Comparison of ENCODE assay signal across 8 cellular contexts in genomic region chr17:76261421-76262215, GRCh38. TPM values are rescaled to one million over a fixed set of nuclear protein-coding genes. Genes with fewer than 3 reads are reported as not detected.
DNase-seq lines count a peak whose midpoint lies in the region; ATAC-seq and TF ChIP-seq lines count a peak whose summit lies in the region.

No MANE protein-coding gene starts in this region.

- 0 out of 2 replicates have a peak overlapping the region, but pooled peaks have one; percentile 29 for H3K14ac ChIP-seq in IMR-90 (replicated peaks; ENCODE audit: low read depth, low read length)

- no peak overlapping the region for H3K27ac ChIP-seq in IMR-90 (ENCODE audit: insufficient read depth, low read length)

- no TSS peak for BruUV-seq in Caco-2 (replicated peaks; lab: Mats Ljungman, UMichigan)
- no TSS peak for BruUV-seq in IMR-90 (replicated peaks; lab: Mats Ljungman, UMichigan)

- H3K56ac ChIP-seq in IMR-90 (ENCODE audit: extremely low read depth, insufficient read depth, low read length) = no peak overlapping the region

- peaks cover 52% of the 10 kb centered on the region for H3K4me1 Mint-ChIP-seq in Caco-2 (ENCODE audit: low read depth, unreplicated experiment)
- peaks cover 55% of the 10 kb centered on the region for H3K4me1 Mint-ChIP-seq in brain
- peaks cover 36 to 39% of the 10 kb centered on the region in 2 donors for H3K4me1 Mint-ChIP-seq in natural killer cell treated with Interleukin-12 subunit alpha and Interleukin-12 subunit beta and Interleukin-15 and Interleukin-18, amount 100 ng/mL, for 72 hours (ENCODE audit: low read depth in 2 of 2)

- H3K27me3 Mint-ChIP-seq in Caco-2 (ENCODE audit: insufficient read depth, unreplicated experiment) (no peaks in the 10 kb centered on the region), brain (peaks cover 3% of the 10 kb centered on the region)
- no peaks in the 10 kb centered on the region for H3K27me3 Mint-ChIP-seq in natural killer cell treated with Interleukin-12 subunit alpha and Interleukin-12 subunit beta and Interleukin-15 and Interleukin-18, amount 100 ng/mL, for 72 hours

- intact Hi-C loops in Caco-2 (cut with micrococcal nuclease; ENCODE audit: unreplicated experiment) (loop anchor here (10.0 kb wide), 1 partner anchor 157 kb away; the partner anchor contains the start of gene EXOC7), IMR-90 (cut with micrococcal nuclease) (no loop called here)

- DNase-seq in Caco-2 = no peak
- DNase-seq in IMR-90 = peak; percentile 66
- no peak for DNase-seq in natural killer cell treated with Interleukin-12 subunit alpha and Interleukin-12 subunit beta and Interleukin-15 and Interleukin-18, amount 100 ng/mL, for 72 hours (ENCODE audit: low spot score)
- no peak for DNase-seq in NCI-H1694 (lab: John Stamatoyannopoulos, UW)
- DNase-seq in DMS79 treated with DMSO at 0.1 percent for 48 hours (lab: John Stamatoyannopoulos, UW) = no peak

- peaks cover 10% of the 10 kb centered on the region for H3K9me1 ChIP-seq in IMR-90 (ENCODE audit: insufficient read depth, low read length)

- H2BK120ac ChIP-seq in IMR-90 (ENCODE audit: low read depth, low read length) = no peak overlapping the region

- H3K4ac ChIP-seq in IMR-90 (ENCODE audit: low read depth, low read length) = peak overlapping the region; percentile 40; the same call in 1 of the 2 replicates

- H3K9me3 ChIP-seq in Caco-2 = no peaks in the 10 kb centered on the region
- no peaks in the 10 kb centered on the region for H3K9me3 ChIP-seq in IMR-90 (ENCODE audit: control insufficient read depth, insufficient read depth, low read length)

- dilution Hi-C loops in IMR-90 (cut with HindIII; ENCODE audit: low sequenced_read_pairs, unreplicated experiment) = no loop called here

- CTCF ChIA-PET in Caco-2 (lab: Charles Lee) (interaction anchor here (0.6 to 1.1 kb wide), 2 partner anchors 82 to 119 kb away, joined by 3 to 5 read pairs; no protein-coding TSS in a partner anchor), IMR-90 (lab: Yijun Ruan, JAX) (no interaction called here)

- POLR2A ChIA-PET in Caco-2 (lab: Charles Lee) (no interaction called here), IMR-90 (lab: Charles Lee; ENCODE audit: unreplicated experiment) (no interaction called here)

- H3K27me3 ChIP-seq in Caco-2 (replicated peaks; ENCODE audit: control insufficient read depth, insufficient read depth, low read length) (no peaks in the 10 kb centered on the region), IMR-90 (ENCODE audit: control insufficient read depth, insufficient read depth, low read length) (no peaks in the 10 kb centered on the region)

- H3K27ac Mint-ChIP-seq in Caco-2 (ENCODE audit: unreplicated experiment) = peak overlapping the region; percentile 91
- H3K27ac Mint-ChIP-seq in brain = peak overlapping the region in 4 of 5 experiments; percentile 86 to 93 (median 90)
- peak overlapping the region; percentile 97 to 100 for H3K27ac Mint-ChIP-seq in natural killer cell treated with Interleukin-12 subunit alpha and Interleukin-12 subunit beta and Interleukin-15 and Interleukin-18, amount 100 ng/mL, for 72 hours

- no peaks in the 10 kb centered on the region for H3K9me3 Mint-ChIP-seq in Caco-2 (ENCODE audit: unreplicated experiment)
- peaks cover 0 to 3% (median 0%) of the 10 kb centered on the region in 5 experiments for H3K9me3 Mint-ChIP-seq in brain
- H3K9me3 Mint-ChIP-seq in natural killer cell treated with Interleukin-12 subunit alpha and Interleukin-12 subunit beta and Interleukin-15 and Interleukin-18, amount 100 ng/mL, for 72 hours = no peaks in the 10 kb centered on the region

- no CpG with 5 or more reads among the region's 23 CpGs for WGBS in IMR-90 (ENCODE audit: extremely low coverage in 2 of 2, insufficient read length in 1 of 2), 2 experiments

- no peak overlapping the region for H4K5ac ChIP-seq in IMR-90 (ENCODE audit: low read depth, low read length)

- no peak for TF ChIP-seq CTCF in Caco-2 (IDR thresholded peaks at IDR 0.05; ENCODE audit: insufficient read depth in 1 of 2, low read depth in 1 of 2, low read length in 1 of 2, severe bottlenecking in 1 of 2, unreplicated experiment in 1 of 2)
- no peak for TF ChIP-seq CTCF in IMR-90 (conservative IDR thresholded peaks at IDR 0.05; ENCODE audit: low read depth, low read length)
- no peak for TF ChIP-seq CTCF in brain (conservative IDR thresholded peaks at IDR 0.05)

- no peak overlapping the region for H2BK5ac ChIP-seq in IMR-90 (ENCODE audit: low read depth, low read length, poor library complexity, severe bottlenecking)

- no peak overlapping the region for H2BK15ac ChIP-seq in IMR-90 (ENCODE audit: low read depth, low read length)

- TF ChIP-seq RAD21 in IMR-90 (IDR thresholded peaks at IDR 0.05; ENCODE audit: low read length) = no peak

- H4K20me1 ChIP-seq in IMR-90 (ENCODE audit: insufficient read depth, low read length) = no peaks in the 10 kb centered on the region

- H3K4me3 Mint-ChIP-seq in Caco-2 (ENCODE audit: unreplicated experiment) (no peak overlapping the region), brain (peak overlapping the region in 2 of 5 experiments; percentile 27 to 50)
- H3K4me3 Mint-ChIP-seq in natural killer cell treated with Interleukin-12 subunit alpha and Interleukin-12 subunit beta and Interleukin-15 and Interleukin-18, amount 100 ng/mL, for 72 hours = peak overlapping the region; percentile 84

- H4K8ac ChIP-seq in IMR-90 (ENCODE audit: low read depth in 2 of 2, low read length in 2 of 2) = peak overlapping the region in 1 of 2 experiments; percentile 27; a peak in 1 of 4 replicates

- H3K18ac ChIP-seq in IMR-90 (ENCODE audit: low read depth, low read length) = no peak overlapping the region

- H3K4me2 ChIP-seq in IMR-90 (ENCODE audit: low read depth, low read length) = no peak overlapping the region

- H3K36me3 Mint-ChIP-seq in Caco-2 (ENCODE audit: insufficient read depth, unreplicated experiment) (peaks cover 27% of the 10 kb centered on the region), brain (no peaks in the 10 kb centered on the region)
- no peaks in the 10 kb centered on the region for H3K36me3 Mint-ChIP-seq in natural killer cell treated with Interleukin-12 subunit alpha and Interleukin-12 subunit beta and Interleukin-15 and Interleukin-18, amount 100 ng/mL, for 72 hours

- no peak overlapping the region for H3K9ac ChIP-seq in IMR-90 (ENCODE audit: low read depth, low read length)

- H3K4me3 ChIP-seq in Caco-2 (ENCODE audit: low read depth, low read length) (no peak overlapping the region), IMR-90 (ENCODE audit: insufficient read depth, low read depth, low read length) (no peak overlapping the region)

- H3K79me1 ChIP-seq in IMR-90 (ENCODE audit: low read depth in 1 of 2, low read length in 2 of 2) = peaks cover 5 to 16% of the 10 kb centered on the region in 2 experiments; a peak in 3 of 4 replicates

- no peaks in the 10 kb centered on the region for H3K36me3 ChIP-seq in Caco-2 (ENCODE audit: control insufficient read depth, insufficient read depth, low read length)
- H3K36me3 ChIP-seq in IMR-90 (ENCODE audit: control insufficient read depth, insufficient read depth, low read length) = no peaks in the 10 kb centered on the region

- H4K91ac ChIP-seq in IMR-90 (ENCODE audit: insufficient read depth, low read depth, low read length) = no peak overlapping the region; the same call in 1 of the 2 replicates

- in situ Hi-C loops in IMR-90 (cut with MboI; ENCODE audit: low sequenced_read_pairs) = no loop called here

- H2AFZ ChIP-seq in IMR-90 (replicated peaks; ENCODE audit: low read length, poor library complexity) = no peak overlapping the region

- no peak overlapping the region for H2BK20ac ChIP-seq in IMR-90 (ENCODE audit: low read depth, low read length)

- H3K4me1 ChIP-seq in Caco-2 (peaks cover 69% of the 10 kb centered on the region), IMR-90 (ENCODE audit: control insufficient read depth, insufficient read depth, low read length) (peaks cover 2% of the 10 kb centered on the region)

- ATAC-seq in IMR-90 (ENCODE audit: low read depth) (no peak), GM21576 (IDR thresholded peaks at IDR 0.05; ENCODE audit: unreplicated experiment) (no peak), GM21367 (IDR thresholded peaks at IDR 0.05; ENCODE audit: unreplicated experiment) (no peak)
- no peak for ATAC-seq in natural killer cell treated with Interleukin-12 subunit alpha and Interleukin-12 subunit beta and Interleukin-15 and Interleukin-18, amount 100 ng/mL, for 72 hours

- H2AK5ac ChIP-seq in IMR-90 (ENCODE audit: low read depth, low read length) = peak overlapping the region; percentile 78; the same call in 1 of the 2 replicates

- no peak for TF ChIP-seq POLR2A in IMR-90 (IDR thresholded peaks at IDR 0.05; ENCODE audit: low read depth, low read length)

- H3K23ac ChIP-seq in IMR-90 (ENCODE audit: low read depth, low read length) = 0 out of 2 replicates have a peak overlapping the region, but pooled peaks have one; percentile 72

- no peak overlapping the region for H2AK9ac ChIP-seq in IMR-90 (replicated peaks; ENCODE audit: low read depth, low read length, poor library complexity)

TF ChIP-seq in IMR-90, 13 proteins besides CTCF, POLR2A, EP300 and RAD21 (continues in another document):
- no peak for TF ChIP-seq MAZ (IDR thresholded peaks at IDR 0.05; ENCODE audit: borderline replicate concordance, low read depth, low read length)

RNA-seq across cellular contexts. Expression of gene UBALD2, which starts 3.5 kb away (rescaled TPM):
- total RNA-seq in Caco-2 (2022) (50.0 and 51.6 TPM in 2 replicates), IMR-90 (2012; rRNA removed) (0.90 and 1.4 TPM in 2 replicates)
- polyA plus RNA-seq in IMR-90 (2012; rRNA removed) (12.1 and 19.9 TPM in 2 replicates), brain (ENCODE audit: insufficient read depth, low read depth, low replicate concordance) (140 TPM)
- polyA plus RNA-seq in IMR-90 (2012; cell fraction: cytosol; rRNA removed) = 11.6 and 33.1 TPM in 2 replicates
- polyA plus RNA-seq in IMR-90 (2012; cell fraction: nucleus; rRNA removed; ENCODE audit: low replicate concordance) = 14.2 and 21.7 TPM in 2 replicates
- total RNA-seq in natural killer cell treated with Interleukin-12 subunit alpha and Interleukin-12 subunit beta and Interleukin-15 and Interleukin-18, amount 100 ng/mL, for 72 hours = 100 to 1,000 TPM; 216 to 262 TPM

RNA-seq across cellular contexts. Expression of gene RNF157, which starts 21.3 kb away (rescaled TPM):
- total RNA-seq in Caco-2 (2022) = 25.9 and 29.3 TPM in 2 replicates
- total RNA-seq in IMR-90 (2012; rRNA removed) = 0.54 and 0.83 TPM in 2 replicates
- 1.1 and 1.3 TPM in 2 replicates for polyA plus RNA-seq in IMR-90 (2012; rRNA removed)
- 0.56 and 0.93 TPM in 2 replicates for polyA plus RNA-seq in IMR-90 (2012; cell fraction: cytosol; rRNA removed)
- 0.74 and 1.1 TPM in 2 replicates for polyA plus RNA-seq in IMR-90 (2012; cell fraction: nucleus; rRNA removed; ENCODE audit: low replicate concordance)
- polyA plus RNA-seq in brain (ENCODE audit: insufficient read depth, low read depth, low replicate concordance) = 90.2 TPM
- 100 to 1,000 TPM in 1 of 2 donors, 10 to 100 TPM in 1; 46.6 to 124 TPM for total RNA-seq in natural killer cell treated with Interleukin-12 subunit alpha and Interleukin-12 subunit beta and Interleukin-15 and Interleukin-18, amount 100 ng/mL, for 72 hours

RNA-seq across cellular contexts. Expression of gene QRICH2, which starts 46.5 kb away (rescaled TPM):
- total RNA-seq in Caco-2 (2022) (1.1 and 1.5 TPM in 2 replicates), IMR-90 (2012; rRNA removed) (3.9 and 4.8 TPM in 2 replicates)
- polyA plus RNA-seq in IMR-90 (2012; rRNA removed) (4.3 and 4.7 TPM in 2 replicates), brain (ENCODE audit: insufficient read depth, low read depth, low replicate concordance) (1.3 TPM)
- 1.5 and 2.8 TPM in 2 replicates for polyA plus RNA-seq in IMR-90 (2012; cell fraction: cytosol; rRNA removed)
- 30.2 and 57.3 TPM in 2 replicates for polyA plus RNA-seq in IMR-90 (2012; cell fraction: nucleus; rRNA removed; ENCODE audit: low replicate concordance)
- 1 to 10 TPM; 4.1 to 5.9 TPM for total RNA-seq in natural killer cell treated with Interleukin-12 subunit alpha and Interleukin-12 subunit beta and Interleukin-15 and Interleukin-18, amount 100 ng/mL, for 72 hours

Comparison
In these comparisons a context has a peak if more than half of its experiments do, and no peak if none do; other contexts are left out.
1. RNA of gene UBALD2, which starts 3.5 kb away (total RNA-seq): 216 to 262 TPM in natural killer cell treated with Interleukin-12 subunit alpha and Interleukin-12 subunit beta and Interleukin-15 and Interleukin-18, amount 100 ng/mL, for 72 hours and 50.0 to 51.6 TPM in Caco-2; 0.90 to 1.4 TPM in IMR-90; every median in the first group is over 10 times any median in the second.
2. RNA of gene RNF157, which starts 21.3 kb away (total RNA-seq): 46.6 to 124 TPM in natural killer cell treated with Interleukin-12 subunit alpha and Interleukin-12 subunit beta and Interleukin-15 and Interleukin-18, amount 100 ng/mL, for 72 hours and 25.9 to 29.3 TPM in Caco-2; 0.54 to 0.83 TPM in IMR-90; every median in the first group is over 10 times any median in the second.
3. Peak in every context shown above with its lines, with median percentiles within 50 percentile points of each other: H3K27ac Mint-ChIP-seq.